In genomic region chr22:37696657-37697539, GRCh38 we compare ENCODE assay signal across 8 cellular contexts. TPM values are rescaled to one million over a fixed set of nuclear protein-coding genes. Genes with fewer than 3 reads are reported as not detected.
DNase-seq lines count a peak whose midpoint lies in the region; ATAC-seq and TF ChIP-seq lines count a peak whose summit lies in the region.

Gene TRIOBP, plus strand, starts transcription at chr22:37697048. Its CDS starts 4,318 bp downstream, at chr22:37701366.

- DNase-seq in GM06990 (ENCODE audit: extremely low read depth, insufficient read length) (peak; percentile 80), NCI-H2171 treated with DMSO at 0.1 percent for 48 hours (lab: John Stamatoyannopoulos, UW) (peak; percentile 99), cerebellum (ENCODE audit: low spot score) (peak; percentile 94), kidney epithelial cell (ENCODE audit: low read depth) (peak; percentile 94), NCI-H345 (lab: John Stamatoyannopoulos, UW) (no peak)
- DNase-seq in activated CD4-positive, alpha-beta T cell treated with anti-CD3 and anti-CD28 coated beads for 4 hours: peak; percentile 81 to 84
- peak; percentile 54 to 67 for DNase-seq in stimulated activated CD4-positive, alpha-beta T cell treated with anti-CD3 and anti-CD28 coated beads, Interleukin-1b, Interleukin-23, amount 100 ng/mL, for 1 hour (ENCODE audit: low read depth in 2 of 2)

- H3K27me3 ChIP-seq in GM06990 (replicated peaks; ENCODE audit: control insufficient read depth, insufficient read depth, low read length) (no peaks in the 10 kb centered on the region), kidney epithelial cell (ENCODE audit: control insufficient read depth, insufficient read depth, low read length) (no peaks in the 10 kb centered on the region)

- H3K36me3 ChIP-seq in GM06990 (ENCODE audit: control insufficient read depth, insufficient read depth, low read length): peaks cover 5% of the 10 kb centered on the region
- H3K36me3 ChIP-seq in kidney epithelial cell (ENCODE audit: control insufficient read depth, insufficient read depth, low read length): no peaks in the 10 kb centered on the region

- H3K4me3 ChIP-seq in GM06990 (replicated peaks; ENCODE audit: low read depth, low read length) (no peak within 1 kb of the TSS), kidney epithelial cell (ENCODE audit: low read depth, low read length) (peak within 1 kb of the TSS; percentile 30)

- TF ChIP-seq CTCF in GM06990 (IDR thresholded peaks at IDR 0.05; ENCODE audit: insufficient read depth, low read length, poor library complexity, severe bottlenecking) (peak; percentile 43), kidney epithelial cell (IDR thresholded peaks at IDR 0.05; ENCODE audit: insufficient read depth, low read length, poor library complexity, severe bottlenecking) (peak; percentile 71)

- ATAC-seq in HG02840 (IDR thresholded peaks at IDR 0.05; ENCODE audit: low FRiP score, unreplicated experiment): peak; percentile 80

RNA-seq across cellular contexts. Expression of gene TRIOBP, which starts in this region (rescaled TPM):
- 28.5 TPM for total RNA-seq in cerebellum
- total RNA-seq in kidney epithelial cell: 62.8 and 68.9 TPM in 2 replicates
